ENCODE assay signal across 1 cellular context in genomic region chr19:651114-651818, GRCh38.
A peak's percentile ranks its signal among the peaks of the same experiment; 100 is the strongest.
TF ChIP-seq lines count a peak whose summit lies in the region.

No MANE protein-coding gene starts in this region.

TF ChIP-seq in HepG2, 621 proteins besides CTCF, POLR2A, EP300 and RAD21:
- TF ChIP-seq ZNF230 (CRISPR knock-in tag; IDR thresholded peaks at IDR 0.05) (no peak), AGO2 (optimal IDR thresholded peaks at IDR 0.05; ENCODE audit: low read depth, low read length) (peak; percentile 72), DMTF1 (CRISPR knock-in tag; IDR thresholded peaks at IDR 0.05) (no peak), ZEB1 (IDR thresholded peaks at IDR 0.05; ENCODE audit: insufficient replicate concordance, low read depth) (no peak), SIN3B (IDR thresholded peaks at IDR 0.05; ENCODE audit: low read length) (no peak), ZNF607 (CRISPR knock-in tag; IDR thresholded peaks at IDR 0.05; ENCODE audit: borderline replicate concordance) (no peak)
